ENCODE assay signal across 8 cellular contexts in the genomic region with DNA sequence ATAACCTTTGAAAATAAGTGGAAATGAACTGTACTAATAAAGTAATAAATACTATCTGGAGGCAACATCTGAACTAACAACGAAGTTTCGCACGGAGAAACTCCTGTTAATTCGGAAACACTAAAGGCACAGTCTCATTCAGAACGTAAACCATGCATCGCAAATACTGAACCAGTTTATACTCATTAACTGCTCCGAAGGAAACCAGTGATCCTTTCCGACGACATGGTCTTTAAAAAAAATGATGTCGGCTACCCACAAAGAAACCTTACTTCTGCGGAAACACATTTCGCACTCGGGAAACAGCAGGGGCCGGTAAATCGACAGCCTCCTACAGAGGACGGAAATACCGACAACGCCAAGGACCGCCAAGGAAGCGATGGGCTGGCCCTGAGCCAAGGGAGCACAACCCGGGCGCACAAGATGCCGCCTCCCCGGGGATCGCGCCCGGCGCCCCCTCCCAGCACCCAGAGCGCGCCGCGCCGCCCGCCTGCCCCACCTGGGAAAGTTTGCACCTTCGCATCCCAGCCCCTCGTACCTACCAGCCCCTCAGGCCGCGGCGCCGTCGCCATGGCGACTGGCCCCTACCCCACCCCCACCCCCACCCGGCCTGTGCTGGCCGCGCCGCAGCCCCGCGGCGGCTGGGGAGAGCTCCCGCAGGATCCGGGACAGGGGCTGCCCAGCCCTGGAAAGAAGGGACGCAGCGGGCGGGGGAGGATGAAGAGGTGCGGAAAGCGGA. TPM values are rescaled to one million over a fixed set of nuclear protein-coding genes. Genes with fewer than 3 reads are reported as not detected.
DNase-seq lines count a peak whose midpoint lies in the region; ATAC-seq lines count a peak whose summit lies in the region.

No MANE protein-coding gene starts in this region.

- 0% methylated on average over 55 to 56 of the region's 56 CpGs for whole genome bisulfite sequencing in ectodermal cell, 2 experiments

- H3K9me3 ChIP-seq in ectodermal cell (ENCODE audit: control insufficient read depth, low read length), result no peaks in the 10 kb centered on the region

- H3K27me3 Mint-ChIP-seq in activated CD4-positive, alpha-beta memory T cell treated with anti-CD3 and anti-CD28 coated beads, Interleukin-2, amount 10 ng/mL, durations not matched to agents 7 days and 5 days, result peaks cover 7% of the 10 kb centered on the region

- ATAC-seq in GM19351 (IDR thresholded peaks at IDR 0.05; ENCODE audit: unreplicated experiment), result peak; percentile 32
- peak; percentile 39 for ATAC-seq in HG03460 (IDR thresholded peaks at IDR 0.05; ENCODE audit: unreplicated experiment)

- H3K9me3 Mint-ChIP-seq in activated CD4-positive, alpha-beta memory T cell treated with anti-CD3 and anti-CD28 coated beads, Interleukin-2, amount 10 ng/mL, durations not matched to agents 7 days and 5 days, result no peaks in the 10 kb centered on the region

- H3K4me1 ChIP-seq in ectodermal cell (ENCODE audit: control insufficient read depth, insufficient read depth, low read length), result peaks cover 10% of the 10 kb centered on the region

- H3K36me3 ChIP-seq in ectodermal cell (ENCODE audit: control insufficient read depth, insufficient read depth, low read length), result no peaks in the 10 kb centered on the region

- H3K4me3 Mint-ChIP-seq in activated CD4-positive, alpha-beta memory T cell treated with anti-CD3 and anti-CD28 coated beads, Interleukin-2, amount 10 ng/mL, durations not matched to agents 7 days and 5 days, result peak overlapping the region; percentile 81

- H3K4me3 ChIP-seq in ectodermal cell (ENCODE audit: insufficient read depth, low read depth, low read length), result peak overlapping the region; percentile 78

- DNase-seq in AG20443 (ENCODE audit: low spot score), result peak; percentile 64
- DNase-seq in NCI-H748 treated with DMSO at 0.1 percent for 48 hours (lab: John Stamatoyannopoulos, UW), result peak; percentile 82
- DNase-seq in activated CD4-positive, alpha-beta memory T cell treated with anti-CD3 and anti-CD28 coated beads, Interleukin-2, amount 10 ng/mL, durations not matched to agents 7 days and 5 days, result peak; percentile 77
- DNase-seq in medulla oblongata (ENCODE audit: extremely low spot score), result peak; percentile 55
- DNase-seq in stimulated activated CD4-positive, alpha-beta T cell treated with anti-CD3 and anti-CD28 coated beads, TNF-alpha, amount 100 ng/mL, for 48 hours (ENCODE audit: low read depth in 3 of 3), result peak; percentile 57 to 74 (median 58)

- peaks cover 43% of the 10 kb centered on the region for H3K4me1 Mint-ChIP-seq in activated CD4-positive, alpha-beta memory T cell treated with anti-CD3 and anti-CD28 coated beads, Interleukin-2, amount 10 ng/mL, durations not matched to agents 7 days and 5 days

- H3K27me3 ChIP-seq in ectodermal cell (ENCODE audit: control insufficient read depth, insufficient read depth, low read length, poor library complexity, severe bottlenecking), result no peaks in the 10 kb centered on the region

- POLR2A ChIA-PET in activated CD4-positive, alpha-beta memory T cell treated with anti-CD3 and anti-CD28 coated beads, Interleukin-2, amount 10 ng/mL, durations not matched to agents 7 days and 5 days (lab: Charles Lee), result interaction anchor here (0.6 to 2.7 kb wide), 9 partner anchors 9 to 44 kb away, joined by 3 to 14 read pairs (median 5); a partner anchor contains a TSS

- peak overlapping the region; percentile 92 for H3K27ac ChIP-seq in ectodermal cell (ENCODE audit: insufficient read depth, low read depth, low read length, poor library complexity, severe bottlenecking)

- H3K36me3 Mint-ChIP-seq in activated CD4-positive, alpha-beta memory T cell treated with anti-CD3 and anti-CD28 coated beads, Interleukin-2, amount 10 ng/mL, durations not matched to agents 7 days and 5 days (ENCODE audit: low read depth), result peaks cover 34% of the 10 kb centered on the region

- peak overlapping the region; percentile 82 for H3K27ac Mint-ChIP-seq in activated CD4-positive, alpha-beta memory T cell treated with anti-CD3 and anti-CD28 coated beads, Interleukin-2, amount 10 ng/mL, durations not matched to agents 7 days and 5 days

- CTCF ChIA-PET in activated CD4-positive, alpha-beta memory T cell treated with anti-CD3 and anti-CD28 coated beads, Interleukin-2, amount 10 ng/mL, durations not matched to agents 7 days and 5 days (lab: Charles Lee), result interaction anchor here (1.1 to 1.5 kb wide), 2 partner anchors 36 to 44 kb away, joined by 3 to 4 read pairs; a partner anchor contains a TSS

RNA-seq across cellular contexts. Expression of a gene that starts 0.7 kb away (rescaled TPM):
- 10 to 100 TPM; 76.6 to 77.7 TPM for total RNA-seq in activated CD4-positive, alpha-beta memory T cell treated with anti-CD3 and anti-CD28 coated beads, Interleukin-2, amount 10 ng/mL, durations not matched to agents 7 days and 5 days
- 29.9 TPM for polyA plus RNA-seq in ectodermal cell (2013, experiment 1 of 4)
- polyA plus RNA-seq in ectodermal cell (2013, experiment 2 of 4), result 33.4 TPM
- polyA plus RNA-seq in ectodermal cell (2013, experiment 3 of 4), result 21.7 TPM
- 27.5 TPM for polyA plus RNA-seq in ectodermal cell (2013, experiment 4 of 4)

RNA-seq across cellular contexts. Expression of a gene that starts 37.6 kb away (rescaled TPM):
- 1,000 to 10,000 TPM; 1,494 to 1,565 TPM for total RNA-seq in activated CD4-positive, alpha-beta memory T cell treated with anti-CD3 and anti-CD28 coated beads, Interleukin-2, amount 10 ng/mL, durations not matched to agents 7 days and 5 days
- polyA plus RNA-seq in ectodermal cell (2013, experiment 1 of 4), result 1,931 TPM
- 2,343 TPM for polyA plus RNA-seq in ectodermal cell (2013, experiment 2 of 4)
- polyA plus RNA-seq in ectodermal cell (2013, experiment 3 of 4), result 3,155 TPM
- 3,307 TPM for polyA plus RNA-seq in ectodermal cell (2013, experiment 4 of 4)

RNA-seq across cellular contexts. Expression of a gene that starts 41.7 kb away (rescaled TPM):
- 10 to 100 TPM; 19.6 to 19.9 TPM for total RNA-seq in activated CD4-positive, alpha-beta memory T cell treated with anti-CD3 and anti-CD28 coated beads, Interleukin-2, amount 10 ng/mL, durations not matched to agents 7 days and 5 days
- polyA plus RNA-seq in ectodermal cell (2013, experiment 1 of 4), result 23.9 TPM
- 21.7 TPM for polyA plus RNA-seq in ectodermal cell (2013, experiment 2 of 4)
- polyA plus RNA-seq in ectodermal cell (2013, experiment 3 of 4), result 19.5 TPM
- polyA plus RNA-seq in ectodermal cell (2013, experiment 4 of 4), result 23.0 TPM

RNA-seq across cellular contexts. Expression of a gene that starts 43.7 kb away (rescaled TPM):
- total RNA-seq in activated CD4-positive, alpha-beta memory T cell treated with anti-CD3 and anti-CD28 coated beads, Interleukin-2, amount 10 ng/mL, durations not matched to agents 7 days and 5 days, result 1 to 10 TPM; 4.4 to 4.6 TPM
- polyA plus RNA-seq in ectodermal cell (2013, experiment 1 of 4), result not detected
- 0.04 TPM for polyA plus RNA-seq in ectodermal cell (2013, experiment 2 of 4)
- polyA plus RNA-seq in ectodermal cell (2013, experiment 3 of 4), result 0.11 TPM
- polyA plus RNA-seq in ectodermal cell (2013, experiment 4 of 4), result not detected

Comparison
In these comparisons a context has a peak if more than half of its experiments do, and no peak if none do; other contexts are left out.
1. Peak in every context shown above with its lines: DNase-seq, ATAC-seq, H3K4me3 ChIP-seq and H3K27ac ChIP-seq.